In the genomic region with DNA sequence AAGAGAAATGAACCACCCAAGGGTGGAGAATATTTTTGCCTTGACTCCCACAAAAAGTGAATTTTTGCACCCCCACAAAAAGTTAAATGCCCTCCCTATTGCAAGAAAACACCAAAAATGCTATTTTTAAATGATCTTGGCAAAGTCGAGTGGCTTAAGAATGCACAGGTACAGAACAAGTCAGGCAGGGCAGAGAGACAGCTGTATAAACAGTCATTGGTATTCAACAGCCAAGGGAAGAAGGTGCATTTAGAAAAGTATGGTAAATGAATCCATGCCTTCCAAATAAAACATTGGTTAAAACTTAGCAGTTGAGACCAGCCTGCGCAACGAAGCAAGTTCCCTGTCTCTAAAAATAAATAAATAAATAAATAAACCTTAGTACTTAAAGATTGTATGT, we compare ENCODE assay signal across 24 cellular contexts.
"Had no signal": no experiment of that assay in that cellular context is flagged by ENCODE, and none has a peak within 500 bp of the region (broad histone marks: within the 10 kb centered on the region; RNA-seq: fewer than 3 reads in every experiment).

No MANE protein-coding gene starts in this region.

- H3K27me3 ChIP-seq: brain microvascular endothelial cell, transverse colon had no signal

- H3K36me3 Mint-ChIP-seq: activated CD8-positive, alpha-beta memory T cell treated with anti-CD3 and anti-CD28 coated beads, Interleukin-2, amount 10 ng/mL, durations not matched to agents 7 days and 5 days; activated naive CD4-positive, alpha-beta T cell treated with anti-CD3 and anti-CD28 coated beads, Interleukin-2, amount 50 U/mL, for 24 hours; natural killer cell treated with Interleukin-12 subunit alpha and Interleukin-12 subunit beta and Interleukin-15 and Interleukin-18, amount 100 ng/mL, for 72 hours had no signal

- H3K36me3 ChIP-seq: brain microvascular endothelial cell, esophagus muscularis mucosa, gastrocnemius medialis, neutrophil, transverse colon had no signal

- H3K4me3 ChIP-seq: esophagus muscularis mucosa, gastrocnemius medialis, transverse colon had no signal

- H3K9me3 Mint-ChIP-seq: activated CD4-positive, alpha-beta memory T cell treated with anti-CD3 and anti-CD28 coated beads, Interleukin-2, amount 10 ng/mL, durations not matched to agents 7 days and 5 days; activated CD4-positive, alpha-beta T cell treated with anti-CD3 and anti-CD28 coated beads, Interleukin-2, amount 10 ng/mL, durations not matched to agents 24 days and 14 days; activated naive CD4-positive, alpha-beta T cell treated with anti-CD3 and anti-CD28 coated beads, Interleukin-2, amount 50 U/mL, for 24 hours; activated T-helper 1 cell treated with anti-CD3 and anti-CD28 coated beads, Interleukin-12 subunit alpha, Interleukin-12 subunit beta, Interleukin-2, Interleukin-4 antibody, amounts not matched to agents 30 ng/mL and 10 ng/mL and 1 ng/mL, durations not matched to agents 14 hours and 24 hours and 36 hours; natural killer cell treated with Interleukin-12 subunit alpha and Interleukin-12 subunit beta and Interleukin-15 and Interleukin-18, amount 100 ng/mL, for 72 hours; stimulated activated naive CD8-positive, alpha-beta T cell treated with anti-CD3 and anti-CD28 coated beads, Interleukin-15, Interleukin-2, amounts not matched to agents 100 ng/mL and 50 ng/mL, for 24 hours; T-helper 2 cell treated with Interferon-gamma antibody and Interleukin-4, amounts not matched to agents 5 μg/mL and 100 μg/mL, for 36 hours had no signal

- H3K4me1 ChIP-seq: parathyroid adenoma, transverse colon had no signal

- DNase-seq: activated CD4-positive, alpha-beta memory T cell treated with anti-CD3 and anti-CD28 coated beads, Interleukin-2, amount 10 ng/mL, durations not matched to agents 7 days and 5 days; activated CD4-positive, alpha-beta T cell treated with anti-CD3 and anti-CD28 coated beads, Interleukin-2, amount 10 ng/mL, durations not matched to agents 24 days and 14 days; activated CD8-positive, alpha-beta memory T cell treated with anti-CD3 and anti-CD28 coated beads, Interleukin-2, amount 10 ng/mL, durations not matched to agents 7 days and 5 days; activated gamma-delta T cell; aorta; brain microvascular endothelial cell; caudate nucleus; effector memory CD4-positive, alpha-beta T cell; gastrocnemius medialis; hippocampal formation; right cardiac atrium; stimulated activated CD4-positive, alpha-beta T cell treated with anti-CD3 and anti-CD28 coated beads, Interleukin-1b, Interleukin-23, amount 100 ng/mL, for 48 hours; substantia nigra; transverse colon had no signal

- ATAC-seq: activated CD4-positive, CD25-positive, alpha-beta regulatory T cell treated with anti-CD3 and anti-CD28 coated beads, Interleukin-2, amount 50 U/mL, for 24 hours; activated CD8-positive, alpha-beta memory T cell treated with anti-CD3 and anti-CD28 coated beads, Interleukin-2, amount 10 ng/mL, durations not matched to agents 7 days and 5 days; gastrocnemius medialis; natural killer cell treated with Interleukin-12 subunit alpha and Interleukin-12 subunit beta and Interleukin-15 and Interleukin-18, amount 100 ng/mL, for 72 hours; right cardiac atrium had no signal

- H3K27ac ChIP-seq: brain microvascular endothelial cell, esophagus muscularis mucosa, gastrocnemius medialis, neutrophil, parathyroid adenoma, transverse colon, VCaP had no signal

- H3K4me1 Mint-ChIP-seq: activated CD4-positive, alpha-beta T cell treated with anti-CD3 and anti-CD28 coated beads, Interleukin-2, amount 10 ng/mL, durations not matched to agents 24 days and 14 days; activated CD8-positive, alpha-beta memory T cell treated with anti-CD3 and anti-CD28 coated beads, Interleukin-2, amount 10 ng/mL, durations not matched to agents 7 days and 5 days; activated naive CD4-positive, alpha-beta T cell treated with anti-CD3 and anti-CD28 coated beads, Interleukin-2, amount 50 U/mL, for 24 hours had no signal

- H3K27ac Mint-ChIP-seq: activated CD4-positive, alpha-beta memory T cell treated with anti-CD3 and anti-CD28 coated beads, Interleukin-2, amount 10 ng/mL, durations not matched to agents 7 days and 5 days; activated CD4-positive, alpha-beta T cell treated with anti-CD3 and anti-CD28 coated beads, Interleukin-2, amount 10 ng/mL, durations not matched to agents 24 days and 14 days; activated CD8-positive, alpha-beta memory T cell treated with anti-CD3 and anti-CD28 coated beads, Interleukin-2, amount 10 ng/mL, durations not matched to agents 7 days and 5 days; activated naive CD4-positive, alpha-beta T cell treated with anti-CD3 and anti-CD28 coated beads, Interleukin-2, amount 50 U/mL, for 24 hours; activated T-helper 1 cell treated with anti-CD3 and anti-CD28 coated beads, Interleukin-12 subunit alpha, Interleukin-12 subunit beta, Interleukin-2, Interleukin-4 antibody, amounts not matched to agents 30 ng/mL and 10 ng/mL and 1 ng/mL, durations not matched to agents 14 hours and 24 hours and 36 hours; natural killer cell treated with Interleukin-12 subunit alpha and Interleukin-12 subunit beta and Interleukin-15 and Interleukin-18, amount 100 ng/mL, for 72 hours; stimulated activated naive CD8-positive, alpha-beta T cell treated with anti-CD3 and anti-CD28 coated beads, Interleukin-15, Interleukin-2, amounts not matched to agents 100 ng/mL and 50 ng/mL, for 24 hours; T-helper 2 cell treated with Interferon-gamma antibody and Interleukin-4, amounts not matched to agents 5 μg/mL and 100 μg/mL, for 36 hours had no signal

- H3K9me3 ChIP-seq: esophagus muscularis mucosa, gastrocnemius medialis, neutrophil, transverse colon had no signal

- H3K27me3 Mint-ChIP-seq: activated CD4-positive, alpha-beta T cell treated with anti-CD3 and anti-CD28 coated beads, Interleukin-2, amount 10 ng/mL, durations not matched to agents 24 days and 14 days had no signal

- H3K4me3 Mint-ChIP-seq: activated CD4-positive, alpha-beta memory T cell treated with anti-CD3 and anti-CD28 coated beads, Interleukin-2, amount 10 ng/mL, durations not matched to agents 7 days and 5 days; activated CD4-positive, alpha-beta T cell treated with anti-CD3 and anti-CD28 coated beads, Interleukin-2, amount 10 ng/mL, durations not matched to agents 24 days and 14 days; activated CD8-positive, alpha-beta memory T cell treated with anti-CD3 and anti-CD28 coated beads, Interleukin-2, amount 10 ng/mL, durations not matched to agents 7 days and 5 days; activated naive CD4-positive, alpha-beta T cell treated with anti-CD3 and anti-CD28 coated beads, Interleukin-2, amount 50 U/mL, for 24 hours; activated T-helper 1 cell treated with anti-CD3 and anti-CD28 coated beads, Interleukin-12 subunit alpha, Interleukin-12 subunit beta, Interleukin-2, Interleukin-4 antibody, amounts not matched to agents 30 ng/mL and 10 ng/mL and 1 ng/mL, durations not matched to agents 14 hours and 24 hours and 36 hours; natural killer cell treated with Interleukin-12 subunit alpha and Interleukin-12 subunit beta and Interleukin-15 and Interleukin-18, amount 100 ng/mL, for 72 hours; stimulated activated naive CD8-positive, alpha-beta T cell treated with anti-CD3 and anti-CD28 coated beads, Interleukin-15, Interleukin-2, amounts not matched to agents 100 ng/mL and 50 ng/mL, for 24 hours; T-helper 2 cell treated with Interferon-gamma antibody and Interleukin-4, amounts not matched to agents 5 μg/mL and 100 μg/mL, for 36 hours had no signal
